9 cellular contexts compared by ENCODE assay signal in the genomic region with DNA sequence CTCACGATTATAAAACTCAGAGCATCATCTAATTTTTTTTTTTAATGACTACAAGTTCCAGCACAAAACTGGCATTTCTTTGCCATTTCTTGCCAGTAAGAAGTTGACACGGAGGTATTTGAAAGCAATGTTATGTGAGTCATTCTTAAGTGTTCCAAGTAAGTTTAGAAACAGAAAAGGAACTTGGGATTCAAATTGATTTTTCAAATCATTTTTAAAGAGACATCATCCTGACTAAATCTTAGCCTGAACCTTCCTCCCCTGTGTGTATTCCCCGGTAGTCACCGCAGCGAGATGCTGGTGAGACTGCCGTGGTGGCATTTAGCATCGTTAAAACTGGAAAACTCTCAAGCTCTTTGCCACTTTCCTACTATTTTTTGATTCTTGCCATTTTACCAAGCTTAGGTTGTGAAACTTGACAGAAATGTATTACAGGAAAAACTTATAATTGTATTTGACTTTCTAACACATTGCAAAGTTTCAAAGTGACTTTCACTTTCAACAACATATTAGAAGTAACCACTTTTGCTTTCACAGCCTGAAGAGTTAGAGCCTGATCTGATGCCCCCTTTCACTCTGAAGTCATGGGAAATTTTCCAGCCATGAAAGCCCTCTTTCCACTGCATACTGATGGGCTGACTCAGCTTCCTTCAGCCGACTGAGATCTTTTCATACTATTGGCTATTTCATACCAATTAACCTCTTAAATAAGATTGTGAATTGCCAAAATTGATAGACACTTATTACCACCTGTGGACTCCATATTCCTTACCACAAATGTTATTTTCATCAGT.
DNase-seq lines count a peak whose midpoint lies in the region; ATAC-seq, FAIRE-seq and TF ChIP-seq lines count a peak whose summit lies in the region.
"Had no signal": no experiment of that assay in that cellular context is flagged by ENCODE, and none has a peak within 500 bp of the region (broad histone marks: within the 10 kb centered on the region; RNA-seq: fewer than 3 reads in every experiment).

No MANE protein-coding gene starts in this region.

- peaks cover 18% of the 10 kb centered on the region for H3K36me3 Mint-ChIP-seq in neural progenitor cell

- no peak overlapping the region for H3K4me3 ChIP-seq in A549
- H3K4me3 ChIP-seq in neural progenitor cell = no peak overlapping the region

- no peaks in the 10 kb centered on the region for H3K9me3 Mint-ChIP-seq in neural progenitor cell

- no peaks in the 10 kb centered on the region for H4K20me1 ChIP-seq in neural progenitor cell (ENCODE audit: low read depth)

- FAIRE-seq in A549 (lab: Jason Lieb, UNC) = no peak
- FAIRE-seq: G401.6 had no signal

- DNase-seq in A549 (ENCODE audit: low read depth in 1 of 2, low spot score in 1 of 2) = no peak
- DNase-seq in GM19240 (ENCODE audit: insufficient read length, low spot score) = peak; percentile 68
- peak; percentile 29 for DNase-seq in activated T-cell treated with anti-CD3 and anti-CD28 coated beads for 48 hours (ENCODE audit: low read depth)
- DNase-seq in left cardiac atrium = no peak
- peak in 2 of 3 experiments; percentile 35 to 47 for DNase-seq in stimulated activated CD4-positive, alpha-beta T cell treated with anti-CD3 and anti-CD28 coated beads, TNF-alpha, amount 100 ng/mL, for 24 hours (ENCODE audit: low read depth in 3 of 3)
- DNase-seq in neural progenitor cell (ENCODE audit: low spot score) = no peak
- DNase-seq in ureter (ENCODE audit: low spot score) = no peak

- H3K79me2 ChIP-seq in neural progenitor cell (ENCODE audit: low read depth) = no peaks in the 10 kb centered on the region

- no peak for TF ChIP-seq EP300 in A549 (IDR thresholded peaks at IDR 0.05)

- no peak for TF ChIP-seq CTCF in A549 (IDR thresholded peaks at IDR 0.05)
- TF ChIP-seq CTCF in neural progenitor cell (IDR thresholded peaks at IDR 0.05) = no peak

- WGBS in A549 (ENCODE audit: missing lambda C conversion rate) = 56% methylated on average over 8 of the region's 8 CpGs

- no peak overlapping the region for H3K4me3 Mint-ChIP-seq in neural progenitor cell

- H3K4me1 Mint-ChIP-seq in neural progenitor cell = peaks cover 13% of the 10 kb centered on the region

- POLR2A ChIA-PET in A549 (lab: Yijun Ruan, JAX) = no interaction called here

- no peak overlapping the region for H3K9ac ChIP-seq in neural progenitor cell

- H3K4me1 ChIP-seq in A549 = peaks cover 13% of the 10 kb centered on the region
- H3K4me1 ChIP-seq in neural progenitor cell = peaks cover 12% of the 10 kb centered on the region

- no peaks in the 10 kb centered on the region for H3K9me3 ChIP-seq in A549
- no peaks in the 10 kb centered on the region for H3K9me3 ChIP-seq in neural progenitor cell (ENCODE audit: low read depth)

- H3K4me2 ChIP-seq in A549 = peak overlapping the region; percentile 57
- H3K4me2 ChIP-seq in neural progenitor cell = no peak overlapping the region

- H3K36me3 ChIP-seq in neural progenitor cell = no peaks in the 10 kb centered on the region

- ATAC-seq in A549 (peak in 1 of 2 experiments; percentile 50; a peak in 1 of 6 replicates), HG03342 (IDR thresholded peaks at IDR 0.05; ENCODE audit: unreplicated experiment) (peak; percentile 91), left cardiac atrium (peak; percentile 47 to 83)

- no peaks in the 10 kb centered on the region for H3K27me3 ChIP-seq in neural progenitor cell

- H2AFZ ChIP-seq in neural progenitor cell (replicated peaks) = no peak overlapping the region

- H3K27ac Mint-ChIP-seq in neural progenitor cell = no peak overlapping the region

- TF ChIP-seq POLR2A in A549 (IDR thresholded peaks at IDR 0.05; ENCODE audit: low read length) = no peak

- CTCF ChIA-PET in A549 (lab: Yijun Ruan, JAX) = interaction anchor here (0.8 to 1.3 kb wide), 2 partner anchors 55 to 94 kb away, joined by 3 to 5 read pairs; no protein-coding TSS in a partner anchor

- no peak for TF ChIP-seq RAD21 in A549 (conservative IDR thresholded peaks at IDR 0.05 in 1 of 2, IDR thresholded peaks at IDR 0.05 in 1 of 2)

- peak overlapping the region in 1 of 2 experiments; percentile 61; a peak in 2 of 6 replicates for H3K27ac ChIP-seq in A549
- H3K27ac ChIP-seq in neural progenitor cell = no peak overlapping the region

- intact Hi-C loops in left cardiac atrium (cut with DNase I) = no loop called here

- peaks cover 3% of the 10 kb centered on the region for H3K27me3 Mint-ChIP-seq in neural progenitor cell (ENCODE audit: insufficient read depth, low read depth)

- no peaks in the 10 kb centered on the region for H3F3A ChIP-seq in neural progenitor cell (ENCODE audit: low read depth)

TF ChIP-seq in A549, 52 proteins besides CTCF, POLR2A, EP300 and RAD21:
- TF ChIP-seq KDM1A (IDR thresholded peaks at IDR 0.05; ENCODE audit: low read depth) = no peak
- TF ChIP-seq ESRRA (IDR thresholded peaks at IDR 0.05; ENCODE audit: borderline replicate concordance, low read length) = no peak
- TF ChIP-seq CHD4 (IDR thresholded peaks at IDR 0.05; ENCODE audit: borderline replicate concordance) = no peak

Comparison
In these comparisons a context has a peak if more than half of its experiments do, and no peak if none do; other contexts are left out.
1. DNase-seq: peak in GM19240 (single experiment), activated T-cell treated with anti-CD3 and anti-CD28 coated beads for 48 hours (single experiment) and stimulated activated CD4-positive, alpha-beta T cell treated with anti-CD3 and anti-CD28 coated beads, TNF-alpha, amount 100 ng/mL, for 24 hours (2 of 3); none in A549 (0 of 2), left cardiac atrium (single experiment), neural progenitor cell (single experiment) and ureter (single experiment).